In genomic region chr3:151351216-151351615, GRCh38 we compare ENCODE assay signal across 12 cellular contexts. TPM values are rescaled to one million over a fixed set of nuclear protein-coding genes. Genes with fewer than 3 reads are reported as not detected.
DNase-seq lines count a peak whose midpoint lies in the region; ATAC-seq and TF ChIP-seq lines count a peak whose summit lies in the region.
"Had no signal": no experiment of that assay in that cellular context is flagged by ENCODE, and none has a peak within 500 bp of the region (broad histone marks: within the 10 kb centered on the region; RNA-seq: fewer than 3 reads in every experiment).

No MANE protein-coding gene starts in this region.

- peak overlapping the region; percentile 33; the same call in 1 of the 2 replicates for H3K27ac ChIP-seq in BLaER1
- H3K27ac ChIP-seq in gastrocnemius medialis: no peak overlapping the region
- no peak overlapping the region for H3K27ac ChIP-seq in aorta (ENCODE audit: low read depth in 1 of 2, low read length in 2 of 2)

- H3K4me1 ChIP-seq in BLaER1 (peaks cover 17% of the 10 kb centered on the region), gastrocnemius medialis (no peaks in the 10 kb centered on the region), aorta (ENCODE audit: control insufficient read depth in 1 of 2, insufficient read depth in 2 of 2, low read length in 2 of 2) (no peaks in the 10 kb centered on the region)

- H3K9me3 ChIP-seq in BLaER1 (no peaks in the 10 kb centered on the region), gastrocnemius medialis (no peaks in the 10 kb centered on the region), aorta (ENCODE audit: control insufficient read depth, low read length) (no peaks in the 10 kb centered on the region)

- peak overlapping the region; percentile 52 for H3K4me2 ChIP-seq in BLaER1

- H3K4me3 ChIP-seq in BLaER1: no peak overlapping the region
- H3K4me3 ChIP-seq in gastrocnemius medialis: no peak overlapping the region
- no peak overlapping the region for H3K4me3 ChIP-seq in aorta (ENCODE audit: low read length in 2 of 2)
- H3K4me3 ChIP-seq: K562 had no signal

- TF ChIP-seq CTCF in gastrocnemius medialis (IDR thresholded peaks at IDR 0.05 in 4 of 5, conservative IDR thresholded peaks at IDR 0.05 in 1 of 5): no peak

- ATAC-seq in GM19328 (IDR thresholded peaks at IDR 0.05; ENCODE audit: unreplicated experiment) (peak; percentile 74), HG02884 (IDR thresholded peaks at IDR 0.05; ENCODE audit: unreplicated experiment) (peak; percentile 84), gastrocnemius medialis (no peak), aorta (ENCODE audit: low FRiP score) (no peak)
- ATAC-seq: K562 had no signal

- DNase-seq in MV-4-11 (lab: John Stamatoyannopoulos, UW): peak; percentile 68
- no peak for DNase-seq in RKO (ENCODE audit: low spot score)
- no peak for DNase-seq in mucosa of gallbladder (ENCODE audit: low spot score)
- no peak for DNase-seq in gastrocnemius medialis
- DNase-seq in aorta: no peak
- DNase-seq: activated CD4-positive, alpha-beta T cell treated with anti-CD3 and anti-CD28 coated beads, Interleukin-2, amount 50 U/mL, for 1 hour had no signal

- WGBS in aorta, 2 donors: 94 to 96% methylated on average over 1 of the region's 1 CpG

- H3K36me3 ChIP-seq in BLaER1: peaks cover 5% of the 10 kb centered on the region
- no peaks in the 10 kb centered on the region for H3K36me3 ChIP-seq in gastrocnemius medialis
- H3K36me3 ChIP-seq in aorta (ENCODE audit: control insufficient read depth in 1 of 2, insufficient read depth in 2 of 2, low read length in 1 of 2): no peaks in the 10 kb centered on the region

- H3K9ac ChIP-seq in BLaER1: no peak overlapping the region

- in situ Hi-C loops in gastrocnemius medialis (cut with MboI; ENCODE audit: low sequenced_read_pairs in 4 of 4): no loop called here

- H3K27me3 ChIP-seq in BLaER1 (no peaks in the 10 kb centered on the region), gastrocnemius medialis (no peaks in the 10 kb centered on the region), aorta (ENCODE audit: control insufficient read depth in 1 of 2, insufficient read depth in 2 of 2, low read length in 1 of 2) (no peaks in the 10 kb centered on the region)

- no peaks in the 10 kb centered on the region for H4K20me1 ChIP-seq in BLaER1

- TF ChIP-seq POLR2A in gastrocnemius medialis (IDR thresholded peaks at IDR 0.05): no peak

- intact Hi-C loops in gastrocnemius medialis (cut with DNase I; ENCODE audit: low total_unique reads): no loop called here
- intact Hi-C loops in aorta (cut with DNase I): no loop called here

RNA-seq across cellular contexts. Expression of gene P2RY13, which starts 21.9 kb away (rescaled TPM):
- total RNA-seq in mucosa of gallbladder (4.0 TPM), gastrocnemius medialis (1 to 10 TPM in 1 of 4 donors, under 1 TPM in 3; 0.12 to 1.2 (median 0.30) TPM), aorta (1 to 10 TPM; 2.6 to 2.7 TPM)
- polyA plus RNA-seq in aorta: 1 to 10 TPM in 1 of 2 donors, under 1 TPM in 1; 0.51 to 3.3 TPM
- total RNA-seq: K562 had no signal
- polyA plus RNA-seq: K562 had no signal

RNA-seq across cellular contexts. Expression of gene P2RY12, which starts 33.3 kb away (rescaled TPM):
- 7.6 TPM for total RNA-seq in mucosa of gallbladder
- total RNA-seq in gastrocnemius medialis: 1 to 10 TPM in 1 of 4 donors, under 1 TPM in 2, not detected in 1; 0.52 to 1.1 (median 0.56) TPM
- total RNA-seq in aorta: 1 to 10 TPM; 1.9 to 3.6 TPM
- 1 to 10 TPM in 1 of 2 donors, under 1 TPM in 1; 0.87 to 5.1 TPM for polyA plus RNA-seq in aorta
- total RNA-seq: K562 had no signal
- polyA plus RNA-seq: K562 had no signal

RNA-seq across cellular contexts. Expression of gene GPR87, which starts 34.6 kb away (rescaled TPM):
- not detected for total RNA-seq in mucosa of gallbladder
- total RNA-seq in gastrocnemius medialis: not detected
- total RNA-seq in aorta: not detected
- polyA plus RNA-seq in aorta: not detected
- total RNA-seq: K562, mononuclear cell, temporal lobe had no signal
- polyA plus RNA-seq: K562 had no signal

Comparison
In these comparisons a context has a peak if more than half of its experiments do, and no peak if none do; other contexts are left out.
1. ATAC-seq: peak in GM19328 (single experiment) and HG02884 (single experiment); none in gastrocnemius medialis (0 of 2) and aorta (single experiment).